Comparison of ENCODE assay signal across 1 cellular context in the genomic region with DNA sequence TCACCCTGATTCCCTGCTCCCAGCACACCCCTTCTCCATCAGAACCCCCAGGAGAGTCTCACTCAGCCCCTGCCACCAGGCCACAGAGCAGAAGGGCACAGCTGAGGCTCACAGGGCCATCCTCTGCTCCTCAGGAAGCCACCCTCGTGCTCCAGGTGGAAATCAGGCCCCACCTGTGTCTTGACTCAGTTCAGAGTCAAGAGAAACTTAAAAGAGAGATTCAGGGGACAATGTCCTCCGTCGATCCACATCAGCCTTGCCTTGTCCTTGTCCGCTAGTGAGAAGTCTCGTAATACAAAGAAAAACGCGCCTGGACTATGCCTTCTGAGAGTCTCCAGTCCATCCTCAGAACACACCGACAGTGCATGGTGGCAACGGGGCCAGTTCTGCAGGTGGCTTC.
TF ChIP-seq lines count a peak whose summit lies in the region.

No MANE protein-coding gene starts in this region.

TF ChIP-seq in HepG2, 621 proteins besides CTCF, POLR2A, EP300 and RAD21 (continued from another document):
- TF ChIP-seq, protein P1, sequence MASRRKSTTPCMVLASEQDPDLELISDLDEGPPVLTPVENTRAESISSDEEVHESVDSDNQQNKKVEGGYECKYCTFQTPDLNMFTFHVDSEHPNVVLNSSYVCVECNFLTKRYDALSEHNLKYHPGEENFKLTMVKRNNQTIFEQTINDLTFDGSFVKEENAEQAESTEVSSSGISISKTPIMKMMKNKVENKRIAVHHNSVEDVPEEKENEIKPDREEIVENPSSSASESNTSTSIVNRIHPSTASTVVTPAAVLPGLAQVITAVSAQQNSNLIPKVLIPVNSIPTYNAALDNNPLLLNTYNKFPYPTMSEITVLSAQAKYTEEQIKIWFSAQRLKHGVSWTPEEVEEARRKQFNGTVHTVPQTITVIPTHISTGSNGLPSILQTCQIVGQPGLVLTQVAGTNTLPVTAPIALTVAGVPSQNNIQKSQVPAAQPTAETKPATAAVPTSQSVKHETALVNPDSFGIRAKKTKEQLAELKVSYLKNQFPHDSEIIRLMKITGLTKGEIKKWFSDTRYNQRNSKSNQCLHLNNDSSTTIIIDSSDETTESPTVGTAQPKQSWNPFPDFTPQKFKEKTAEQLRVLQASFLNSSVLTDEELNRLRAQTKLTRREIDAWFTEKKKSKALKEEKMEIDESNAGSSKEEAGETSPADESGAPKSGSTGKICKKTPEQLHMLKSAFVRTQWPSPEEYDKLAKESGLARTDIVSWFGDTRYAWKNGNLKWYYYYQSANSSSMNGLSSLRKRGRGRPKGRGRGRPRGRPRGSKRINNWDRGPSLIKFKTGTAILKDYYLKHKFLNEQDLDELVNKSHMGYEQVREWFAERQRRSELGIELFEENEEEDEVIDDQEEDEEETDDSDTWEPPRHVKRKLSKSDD (CRISPR knock-in tag; IDR thresholded peaks at IDR 0.05; ENCODE audit: low read depth), result no peak
- TF ChIP-seq ZNF460 (CRISPR knock-in tag; IDR thresholded peaks at IDR 0.05; ENCODE audit: borderline replicate concordance), result no peak
- no peak for TF ChIP-seq GZF1 (CRISPR knock-in tag; IDR thresholded peaks at IDR 0.05)
- no peak for TF ChIP-seq TMF1 (CRISPR knock-in tag; IDR thresholded peaks at IDR 0.05; ENCODE audit: low read depth)
- TF ChIP-seq, protein P2, sequence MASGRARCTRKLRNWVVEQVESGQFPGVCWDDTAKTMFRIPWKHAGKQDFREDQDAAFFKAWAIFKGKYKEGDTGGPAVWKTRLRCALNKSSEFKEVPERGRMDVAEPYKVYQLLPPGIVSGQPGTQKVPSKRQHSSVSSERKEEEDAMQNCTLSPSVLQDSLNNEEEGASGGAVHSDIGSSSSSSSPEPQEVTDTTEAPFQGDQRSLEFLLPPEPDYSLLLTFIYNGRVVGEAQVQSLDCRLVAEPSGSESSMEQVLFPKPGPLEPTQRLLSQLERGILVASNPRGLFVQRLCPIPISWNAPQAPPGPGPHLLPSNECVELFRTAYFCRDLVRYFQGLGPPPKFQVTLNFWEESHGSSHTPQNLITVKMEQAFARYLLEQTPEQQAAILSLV (CRISPR knock-in tag; IDR thresholded peaks at IDR 0.05; ENCODE audit: borderline replicate concordance), result no peak
- TF ChIP-seq, protein P3, sequence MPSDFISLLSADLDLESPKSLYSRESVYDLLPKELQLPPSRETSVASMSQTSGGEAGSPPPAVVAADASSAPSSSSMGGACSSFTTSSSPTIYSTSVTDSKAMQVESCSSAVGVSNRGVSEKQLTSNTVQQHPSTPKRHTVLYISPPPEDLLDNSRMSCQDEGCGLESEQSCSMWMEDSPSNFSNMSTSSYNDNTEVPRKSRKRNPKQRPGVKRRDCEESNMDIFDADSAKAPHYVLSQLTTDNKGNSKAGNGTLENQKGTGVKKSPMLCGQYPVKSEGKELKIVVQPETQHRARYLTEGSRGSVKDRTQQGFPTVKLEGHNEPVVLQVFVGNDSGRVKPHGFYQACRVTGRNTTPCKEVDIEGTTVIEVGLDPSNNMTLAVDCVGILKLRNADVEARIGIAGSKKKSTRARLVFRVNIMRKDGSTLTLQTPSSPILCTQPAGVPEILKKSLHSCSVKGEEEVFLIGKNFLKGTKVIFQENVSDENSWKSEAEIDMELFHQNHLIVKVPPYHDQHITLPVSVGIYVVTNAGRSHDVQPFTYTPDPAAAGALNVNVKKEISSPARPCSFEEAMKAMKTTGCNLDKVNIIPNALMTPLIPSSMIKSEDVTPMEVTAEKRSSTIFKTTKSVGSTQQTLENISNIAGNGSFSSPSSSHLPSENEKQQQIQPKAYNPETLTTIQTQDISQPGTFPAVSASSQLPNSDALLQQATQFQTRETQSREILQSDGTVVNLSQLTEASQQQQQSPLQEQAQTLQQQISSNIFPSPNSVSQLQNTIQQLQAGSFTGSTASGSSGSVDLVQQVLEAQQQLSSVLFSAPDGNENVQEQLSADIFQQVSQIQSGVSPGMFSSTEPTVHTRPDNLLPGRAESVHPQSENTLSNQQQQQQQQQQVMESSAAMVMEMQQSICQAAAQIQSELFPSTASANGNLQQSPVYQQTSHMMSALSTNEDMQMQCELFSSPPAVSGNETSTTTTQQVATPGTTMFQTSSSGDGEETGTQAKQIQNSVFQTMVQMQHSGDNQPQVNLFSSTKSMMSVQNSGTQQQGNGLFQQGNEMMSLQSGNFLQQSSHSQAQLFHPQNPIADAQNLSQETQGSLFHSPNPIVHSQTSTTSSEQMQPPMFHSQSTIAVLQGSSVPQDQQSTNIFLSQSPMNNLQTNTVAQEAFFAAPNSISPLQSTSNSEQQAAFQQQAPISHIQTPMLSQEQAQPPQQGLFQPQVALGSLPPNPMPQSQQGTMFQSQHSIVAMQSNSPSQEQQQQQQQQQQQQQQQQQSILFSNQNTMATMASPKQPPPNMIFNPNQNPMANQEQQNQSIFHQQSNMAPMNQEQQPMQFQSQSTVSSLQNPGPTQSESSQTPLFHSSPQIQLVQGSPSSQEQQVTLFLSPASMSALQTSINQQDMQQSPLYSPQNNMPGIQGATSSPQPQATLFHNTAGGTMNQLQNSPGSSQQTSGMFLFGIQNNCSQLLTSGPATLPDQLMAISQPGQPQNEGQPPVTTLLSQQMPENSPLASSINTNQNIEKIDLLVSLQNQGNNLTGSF (CRISPR knock-in tag; IDR thresholded peaks at IDR 0.05), result no peak
- no peak for TF ChIP-seq NCOA5 (CRISPR knock-in tag; IDR thresholded peaks at IDR 0.05)
- no peak for TF ChIP-seq HDAC2 (CRISPR knock-in tag; IDR thresholded peaks at IDR 0.05)
- no peak for TF ChIP-seq REL (CRISPR knock-in tag; conservative IDR thresholded peaks at IDR 0.05)
- TF ChIP-seq STAT5B (CRISPR knock-in tag; IDR thresholded peaks at IDR 0.05), result no peak
- TF ChIP-seq ZNF792 (CRISPR knock-in tag; IDR thresholded peaks at IDR 0.05), result no peak
